In the genomic region with DNA sequence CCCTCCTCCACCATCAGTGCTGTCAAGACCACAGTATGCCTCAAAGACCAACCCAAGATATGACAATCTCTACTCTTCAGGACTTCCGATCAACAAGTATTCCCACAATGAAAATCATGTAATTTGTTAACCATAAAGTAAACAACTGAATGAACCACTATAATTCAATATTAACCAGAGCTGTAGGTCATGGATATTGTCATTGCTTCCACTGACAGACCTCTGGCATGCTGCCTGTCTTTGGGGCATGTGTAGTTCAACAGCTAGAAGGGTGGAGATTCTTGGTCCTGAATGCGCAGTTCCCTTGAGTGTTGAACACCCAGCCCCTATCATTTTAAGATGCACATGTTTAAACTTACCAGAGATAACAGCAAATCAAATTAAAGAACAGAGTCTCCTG, we compare ENCODE assay signal across 28 cellular contexts.
"Had no signal": no experiment of that assay in that cellular context is flagged by ENCODE, and none has a peak within 500 bp of the region (broad histone marks: within the 10 kb centered on the region; RNA-seq: fewer than 3 reads in every experiment).

No MANE protein-coding gene starts in this region.

- H3K4me3 Mint-ChIP-seq: naive thymus-derived CD8-positive, alpha-beta T cell; natural killer cell treated with Interleukin-12 subunit alpha and Interleukin-12 subunit beta and Interleukin-15 and Interleukin-18, amount 100 ng/mL, for 72 hours; nephron progenitor cell; neural crest cell; stimulated activated effector memory CD8-positive, alpha-beta T cell treated with anti-CD3 and anti-CD28 coated beads, Interleukin-12 subunit alpha, Interleukin-12 subunit beta, amount 100 ng/mL, for 72 hours; stimulated activated naive B cell treated with anti-CD40 and anti-IgM and Interleukin-4, amounts not matched to agents 10 μg/mL and 1 μg/mL and 100 μg/mL, for 72 hours; stimulated activated naive CD8-positive, alpha-beta T cell treated with anti-CD3 and anti-CD28 coated beads, Interleukin-15, amount 100 ng/mL, for 72 hours; type B pancreatic cell had no signal

- H3K9me3 ChIP-seq: neutrophil, pancreas, prostate gland, right lobe of liver, sigmoid colon, suprapubic skin, testis, tibial artery, transverse colon, upper lobe of right lung, uterus had no signal

- H3K9me3 Mint-ChIP-seq: naive thymus-derived CD8-positive, alpha-beta T cell; natural killer cell treated with Interleukin-12 subunit alpha and Interleukin-12 subunit beta and Interleukin-15 and Interleukin-18, amount 100 ng/mL, for 72 hours; nephron progenitor cell; neural crest cell; stimulated activated effector memory CD8-positive, alpha-beta T cell treated with anti-CD3 and anti-CD28 coated beads, Interleukin-12 subunit alpha, Interleukin-12 subunit beta, amount 100 ng/mL, for 72 hours; stimulated activated naive B cell treated with anti-CD40 and anti-IgM and Interleukin-4, amounts not matched to agents 10 μg/mL and 1 μg/mL and 100 μg/mL, for 72 hours; stimulated activated naive CD8-positive, alpha-beta T cell treated with anti-CD3 and anti-CD28 coated beads, Interleukin-15, amount 100 ng/mL, for 72 hours; type B pancreatic cell had no signal

- DNase-seq: naive thymus-derived CD8-positive, alpha-beta T cell; nephron progenitor cell; nucleus accumbens; pancreas; right cardiac atrium; right lobe of liver; sigmoid colon; small intestine; stimulated activated CD4-positive, alpha-beta T cell treated with anti-CD3 and anti-CD28 coated beads, Interleukin-15, amount 100 ng/mL, for 24 hours; stimulated activated CD4-positive, alpha-beta T cell treated with anti-CD3 and anti-CD28 coated beads, Interleukin-2, amount 100 ng/mL, for 24 hours; stimulated activated CD4-positive, alpha-beta T cell treated with anti-CD3 and anti-CD28 coated beads, Interleukin-2, amount 100 ng/mL, for 48 hours; stimulated activated CD4-positive, alpha-beta T cell treated with anti-CD3 and anti-CD28 coated beads, Interleukin-4, amount 100 ng/mL, for 24 hours; stimulated activated naive B cell treated with anti-CD40 and anti-IgM and Interleukin-4, amounts not matched to agents 10 μg/mL and 1 μg/mL and 100 μg/mL, for 72 hours; stimulated activated naive CD4-positive, alpha-beta T cell treated with Interleukin-2 at 50 U/mL for 16 hours; stimulated activated naive CD8-positive, alpha-beta T cell treated with anti-CD3 and anti-CD28 coated beads, Interleukin-15, amount 100 ng/mL, for 72 hours; substantia nigra; testis; tibial artery; transverse colon; upper lobe of right lung; uterus had no signal

- H3K27me3 ChIP-seq: neutrophil, pancreas, right lobe of liver, sigmoid colon, testis, transverse colon, upper lobe of right lung, uterus had no signal

- H3K4me3 ChIP-seq: pancreas, prostate gland, right lobe of liver, sigmoid colon, suprapubic skin, testis, tibial artery, transverse colon, upper lobe of right lung, uterus had no signal

- H3K27ac ChIP-seq: neutrophil, pancreas, prostate gland, right lobe of liver, sigmoid colon, suprapubic skin, testis, tibial artery, transverse colon, upper lobe of right lung, uterus had no signal

- H3K27ac Mint-ChIP-seq: naive thymus-derived CD8-positive, alpha-beta T cell; natural killer cell treated with Interleukin-12 subunit alpha and Interleukin-12 subunit beta and Interleukin-15 and Interleukin-18, amount 100 ng/mL, for 72 hours; nephron progenitor cell; stimulated activated effector memory CD8-positive, alpha-beta T cell treated with anti-CD3 and anti-CD28 coated beads, Interleukin-12 subunit alpha, Interleukin-12 subunit beta, amount 100 ng/mL, for 72 hours; stimulated activated naive B cell treated with anti-CD40 and anti-IgM and Interleukin-4, amounts not matched to agents 10 μg/mL and 1 μg/mL and 100 μg/mL, for 72 hours; stimulated activated naive CD8-positive, alpha-beta T cell treated with anti-CD3 and anti-CD28 coated beads, Interleukin-15, amount 100 ng/mL, for 72 hours; type B pancreatic cell had no signal

- H3K36me3 ChIP-seq: neutrophil, pancreas, prostate gland, right lobe of liver, sigmoid colon, suprapubic skin, tibial artery, transverse colon, upper lobe of right lung, uterus had no signal

- H3K4me1 ChIP-seq: prostate gland, right lobe of liver, sigmoid colon, suprapubic skin, testis, tibial artery, transverse colon, upper lobe of right lung, uterus had no signal

- H3K36me3 Mint-ChIP-seq: naive thymus-derived CD8-positive, alpha-beta T cell; natural killer cell treated with Interleukin-12 subunit alpha and Interleukin-12 subunit beta and Interleukin-15 and Interleukin-18, amount 100 ng/mL, for 72 hours; stimulated activated effector memory CD8-positive, alpha-beta T cell treated with anti-CD3 and anti-CD28 coated beads, Interleukin-12 subunit alpha, Interleukin-12 subunit beta, amount 100 ng/mL, for 72 hours; stimulated activated naive B cell treated with anti-CD40 and anti-IgM and Interleukin-4, amounts not matched to agents 10 μg/mL and 1 μg/mL and 100 μg/mL, for 72 hours; type B pancreatic cell had no signal

- H3K4me1 Mint-ChIP-seq: naive thymus-derived CD8-positive, alpha-beta T cell; nephron progenitor cell; stimulated activated effector memory CD8-positive, alpha-beta T cell treated with anti-CD3 and anti-CD28 coated beads, Interleukin-12 subunit alpha, Interleukin-12 subunit beta, amount 100 ng/mL, for 72 hours; stimulated activated naive B cell treated with anti-CD40 and anti-IgM and Interleukin-4, amounts not matched to agents 10 μg/mL and 1 μg/mL and 100 μg/mL, for 72 hours; stimulated activated naive CD8-positive, alpha-beta T cell treated with anti-CD3 and anti-CD28 coated beads, Interleukin-15, amount 100 ng/mL, for 72 hours had no signal

- ATAC-seq: naive thymus-derived CD8-positive, alpha-beta T cell; natural killer cell treated with Interleukin-12 subunit alpha and Interleukin-12 subunit beta and Interleukin-15 and Interleukin-18, amount 100 ng/mL, for 72 hours; right cardiac atrium; right lobe of liver; stimulated activated effector memory CD8-positive, alpha-beta T cell treated with anti-CD3 and anti-CD28 coated beads, Interleukin-12 subunit alpha, Interleukin-12 subunit beta, amount 100 ng/mL, for 72 hours; stimulated activated naive B cell treated with anti-CD40 and anti-IgM and Interleukin-4, amounts not matched to agents 10 μg/mL and 1 μg/mL and 100 μg/mL, for 72 hours; stimulated activated naive CD8-positive, alpha-beta T cell treated with anti-CD3 and anti-CD28 coated beads, Interleukin-15, amount 100 ng/mL, for 72 hours; upper lobe of right lung had no signal
